Comparison of ENCODE assay signal across 8 cellular contexts in the genomic region with DNA sequence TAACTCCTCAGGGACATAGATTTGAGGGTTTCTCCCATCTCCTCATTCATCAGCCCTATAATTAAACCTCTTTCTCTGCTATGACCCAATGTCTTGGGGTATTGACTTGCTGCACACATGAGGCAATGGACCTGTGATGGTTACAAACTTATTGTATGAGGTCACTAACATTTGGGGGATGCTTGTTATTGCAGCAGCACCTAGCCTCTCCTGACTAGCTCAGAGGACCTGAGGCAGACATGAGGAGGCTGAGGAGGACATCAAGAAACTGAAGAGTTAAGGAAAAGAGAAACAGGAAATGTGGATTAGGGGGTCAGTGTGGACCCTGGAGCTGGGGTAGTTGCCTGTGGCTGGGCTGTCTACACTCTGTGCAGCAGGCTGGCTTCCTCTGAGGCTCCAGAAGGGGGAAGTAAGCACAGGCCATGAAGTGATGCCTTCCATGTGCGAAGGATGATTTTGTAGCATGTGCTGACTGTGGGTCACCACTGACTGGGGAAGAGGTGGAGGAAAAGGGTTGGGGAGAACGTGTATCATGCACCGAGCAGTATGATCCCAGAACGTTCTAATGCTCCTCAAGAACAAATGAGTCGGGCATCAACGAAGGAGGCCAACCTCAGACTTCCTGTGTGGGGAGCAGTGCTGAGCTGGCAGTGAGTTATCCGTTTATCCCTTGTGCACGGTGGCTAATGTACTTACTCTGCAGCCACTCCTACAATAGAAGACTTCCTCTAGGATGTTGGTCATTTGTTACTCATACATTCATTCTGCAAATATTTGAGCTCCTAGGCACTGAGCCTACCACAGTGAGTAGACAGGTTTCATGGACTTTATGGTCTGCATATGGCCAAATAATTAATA. TPM values are rescaled to one million over a fixed set of nuclear protein-coding genes. Genes with fewer than 3 reads are reported as not detected.
DNase-seq lines count a peak whose midpoint lies in the region; ATAC-seq and TF ChIP-seq lines count a peak whose summit lies in the region.

No MANE protein-coding gene starts in this region.

- no peak overlapping the region for H3K4me3 ChIP-seq in NB4 (ENCODE audit: low read depth, low read length)

- DNase-seq in Daoy (ENCODE audit: low read depth) (peak; percentile 94), NB4 (ENCODE audit: low read depth) (peak; percentile 98), astrocyte of the hippocampus (ENCODE audit: low read depth, low spot score) (peak; percentile 81), NCI-H510A (lab: John Stamatoyannopoulos, UW) (no peak)
- peak in 2 of 10 donors; percentile 2 to 17 for DNase-seq in naive thymus-derived CD8-positive, alpha-beta T cell

- peak in 1 of 2 donors; percentile 45 for ATAC-seq in naive thymus-derived CD8-positive, alpha-beta T cell
- ATAC-seq in HG03460 (IDR thresholded peaks at IDR 0.05; ENCODE audit: unreplicated experiment), result no peak
- no peak for ATAC-seq in HG03442 (IDR thresholded peaks at IDR 0.05; ENCODE audit: unreplicated experiment)
- no peak for ATAC-seq in GM21786 (IDR thresholded peaks at IDR 0.05; ENCODE audit: unreplicated experiment)

- POLR2A ChIA-PET in naive thymus-derived CD8-positive, alpha-beta T cell (lab: Charles Lee), result no interaction called here

- H3K27me3 Mint-ChIP-seq in naive thymus-derived CD8-positive, alpha-beta T cell, result peaks cover 0 to 3% (median 0%) of the 10 kb centered on the region in 5 donors

- H3K4me3 Mint-ChIP-seq in naive thymus-derived CD8-positive, alpha-beta T cell, result peak overlapping the region in 6 of 10 donors; percentile 2 to 60 (median 12)

- TF ChIP-seq POLR2A in NB4 (IDR thresholded peaks at IDR 0.05; ENCODE audit: extremely low read depth, insufficient read length), result no peak

- H3K27ac Mint-ChIP-seq in naive thymus-derived CD8-positive, alpha-beta T cell, result peak overlapping the region in 3 of 10 donors; percentile 14 to 64 (median 36)

- H3K36me3 Mint-ChIP-seq in naive thymus-derived CD8-positive, alpha-beta T cell, result peaks cover 0 to 5% (median 0%) of the 10 kb centered on the region in 3 donors

- peaks cover 0 to 10% (median 4%) of the 10 kb centered on the region in 9 donors for H3K9me3 Mint-ChIP-seq in naive thymus-derived CD8-positive, alpha-beta T cell

- no peak for TF ChIP-seq CTCF in NB4 (IDR thresholded peaks at IDR 0.05; ENCODE audit: low read depth, low read length)

- peaks cover 13 to 41% (median 26%) of the 10 kb centered on the region in 4 donors for H3K4me1 Mint-ChIP-seq in naive thymus-derived CD8-positive, alpha-beta T cell

RNA-seq across cellular contexts. Expression of gene RFX8, which starts 42.1 kb away (rescaled TPM):
- 0.69 and 4.6 TPM in 2 replicates for total RNA-seq in Daoy (2014; rRNA removed; shearing (Covaris generic))
- not detected for total RNA-seq in naive thymus-derived CD8-positive, alpha-beta T cell
- not detected for polyA plus RNA-seq in naive thymus-derived CD8-positive, alpha-beta T cell
